ENCODE assay signal across 16 cellular contexts in genomic region chr12:1306096-1306495, GRCh38.
DNase-seq lines count a peak whose midpoint lies in the region; ATAC-seq and TF ChIP-seq lines count a peak whose summit lies in the region.
"Had no signal": no experiment of that assay in that cellular context is flagged by ENCODE, and none has a peak within 500 bp of the region (broad histone marks: within the 10 kb centered on the region; RNA-seq: fewer than 3 reads in every experiment).

No MANE protein-coding gene starts in this region.

- H3K9me3 ChIP-seq in CD4-positive, CD25-positive, alpha-beta regulatory T cell (ENCODE audit: control insufficient read depth in 2 of 2, low read length in 2 of 2): no peaks in the 10 kb centered on the region
- H3K9me3 ChIP-seq in body of pancreas: no peaks in the 10 kb centered on the region
- H3K9me3 ChIP-seq in right cardiac atrium (ENCODE audit: control insufficient read depth, low read length): no peaks in the 10 kb centered on the region

- no peaks in the 10 kb centered on the region for H3K9me3 Mint-ChIP-seq in CD4-positive, CD25-positive, alpha-beta regulatory T cell
- H3K9me3 Mint-ChIP-seq in T-helper 2 cell treated with Interferon-gamma antibody and Interleukin-4, amounts not matched to agents 5 μg/mL and 100 μg/mL, for 36 hours: no peaks in the 10 kb centered on the region
- H3K9me3 Mint-ChIP-seq: activated T-helper 17 cell treated with anti-CD3 and anti-CD28 coated beads, Interleukin-2, amount 50 U/mL, for 72 hours; stimulated activated naive CD8-positive, alpha-beta T cell treated with anti-CD3 and anti-CD28 coated beads, Interleukin-15, Interleukin-2, amounts not matched to agents 100 ng/mL and 50 ng/mL, for 24 hours had no signal

- WGBS in body of pancreas, 2 donors: 11 to 20% methylated on average over 4 of the region's 4 CpGs
- WGBS in right cardiac atrium: 20% methylated on average over 4 of the region's 4 CpGs

- H3K36me3 Mint-ChIP-seq in CD4-positive, CD25-positive, alpha-beta regulatory T cell: peaks cover 11% of the 10 kb centered on the region
- no peaks in the 10 kb centered on the region for H3K36me3 Mint-ChIP-seq in T-helper 2 cell treated with Interferon-gamma antibody and Interleukin-4, amounts not matched to agents 5 μg/mL and 100 μg/mL, for 36 hours (ENCODE audit: low read depth)

- no peak overlapping the region for H3K4me3 Mint-ChIP-seq in CD4-positive, CD25-positive, alpha-beta regulatory T cell
- no peak overlapping the region for H3K4me3 Mint-ChIP-seq in T-helper 2 cell treated with Interferon-gamma antibody and Interleukin-4, amounts not matched to agents 5 μg/mL and 100 μg/mL, for 36 hours
- H3K4me3 Mint-ChIP-seq: activated CD8-positive, alpha-beta T cell treated with anti-CD3 and anti-CD28 coated beads, Interleukin-2, amount 10 ng/mL, durations not matched to agents 7 days and 5 days; activated T-helper 17 cell treated with anti-CD3 and anti-CD28 coated beads, Interleukin-2, amount 50 U/mL, for 72 hours; stimulated activated naive CD8-positive, alpha-beta T cell treated with anti-CD3 and anti-CD28 coated beads, Interleukin-15, Interleukin-2, amounts not matched to agents 100 ng/mL and 50 ng/mL, for 24 hours had no signal

- H3K4me1 ChIP-seq in CD4-positive, CD25-positive, alpha-beta regulatory T cell (ENCODE audit: control insufficient read depth, insufficient read depth, low read length, poor library complexity, severe bottlenecking): no peaks in the 10 kb centered on the region
- H3K4me1 ChIP-seq in body of pancreas (peaks cover 52% of the 10 kb centered on the region), right cardiac atrium (ENCODE audit: control insufficient read depth, insufficient read depth, low read length) (peaks cover 12% of the 10 kb centered on the region)

- intact Hi-C loops in body of pancreas (cut with DNase I) (no loop called here), right cardiac atrium (cut with DNase I) (no loop called here)

- H3K4me1 Mint-ChIP-seq in CD4-positive, CD25-positive, alpha-beta regulatory T cell: peaks cover 14 to 49% (median 22%) of the 10 kb centered on the region in 4 donors
- no peaks in the 10 kb centered on the region for H3K4me1 Mint-ChIP-seq in T-helper 2 cell treated with Interferon-gamma antibody and Interleukin-4, amounts not matched to agents 5 μg/mL and 100 μg/mL, for 36 hours (ENCODE audit: low read depth)
- H3K4me1 Mint-ChIP-seq: activated T-helper 17 cell treated with anti-CD3 and anti-CD28 coated beads, Interleukin-2, amount 50 U/mL, for 72 hours had no signal

- no peak overlapping the region for H3K27ac ChIP-seq in CD4-positive, CD25-positive, alpha-beta regulatory T cell (ENCODE audit: insufficient read depth, low read length, poor library complexity, severe bottlenecking)
- peak overlapping the region in 3 of 4 donors; percentile 33 to 77 (median 57) for H3K27ac ChIP-seq in body of pancreas
- H3K27ac ChIP-seq in right cardiac atrium (ENCODE audit: low read length): peak overlapping the region; percentile 52
- H3K27ac ChIP-seq: VCaP had no signal

- TF ChIP-seq POLR2A in body of pancreas (IDR thresholded peaks at IDR 0.05): no peak

- ATAC-seq in CD4-positive, CD25-positive, alpha-beta regulatory T cell (ENCODE audit: low read depth in 2 of 2): no peak
- ATAC-seq in body of pancreas: peak; percentile 92
- peak; percentile 69 to 72 for ATAC-seq in right cardiac atrium
- no peak for ATAC-seq in GM18520 (IDR thresholded peaks at IDR 0.05; ENCODE audit: unreplicated experiment)
- ATAC-seq: activated CD8-positive, alpha-beta T cell treated with anti-CD3 and anti-CD28 coated beads, Interleukin-2, amount 10 ng/mL, durations not matched to agents 7 days and 5 days; activated T-helper 17 cell treated with anti-CD3 and anti-CD28 coated beads, Interleukin-2, amount 50 U/mL, for 72 hours had no signal

- DNase-seq in CD4-positive, CD25-positive, alpha-beta regulatory T cell: no peak
- DNase-seq in NAMALWA (ENCODE audit: low spot score) (peak; percentile 41), body of pancreas (peak; percentile 33 to 79 (median 66)), right cardiac atrium (no peak), SKM-1 treated with dmso at 0.1 percent for 144 hours (lab: John Stamatoyannopoulos, UW; ENCODE audit: unreplicated experiment) (no peak), NCI-H1694 treated with DMSO at 0.1 percent for 48 hours (lab: John Stamatoyannopoulos, UW) (no peak)
- DNase-seq in T-helper 2 cell treated with Interferon-gamma antibody and Interleukin-4, amounts not matched to agents 5 μg/mL and 100 μg/mL, for 36 hours (ENCODE audit: low spot score): no peak
- DNase-seq: activated CD8-positive, alpha-beta T cell treated with anti-CD3 and anti-CD28 coated beads, Interleukin-2, amount 10 ng/mL, durations not matched to agents 7 days and 5 days; DMS53; foreskin fibroblast; NCI-H2171 treated with DMSO at 0.1 percent for 48 hours; occipital lobe had no signal

- peak overlapping the region in 2 of 3 donors; percentile 61 to 67 for H3K27ac Mint-ChIP-seq in CD4-positive, CD25-positive, alpha-beta regulatory T cell
- no peak overlapping the region for H3K27ac Mint-ChIP-seq in T-helper 2 cell treated with Interferon-gamma antibody and Interleukin-4, amounts not matched to agents 5 μg/mL and 100 μg/mL, for 36 hours
- H3K27ac Mint-ChIP-seq: activated CD8-positive, alpha-beta T cell treated with anti-CD3 and anti-CD28 coated beads, Interleukin-2, amount 10 ng/mL, durations not matched to agents 7 days and 5 days; activated T-helper 17 cell treated with anti-CD3 and anti-CD28 coated beads, Interleukin-2, amount 50 U/mL, for 72 hours; stimulated activated naive CD8-positive, alpha-beta T cell treated with anti-CD3 and anti-CD28 coated beads, Interleukin-15, Interleukin-2, amounts not matched to agents 100 ng/mL and 50 ng/mL, for 24 hours had no signal

- H3K36me3 ChIP-seq in CD4-positive, CD25-positive, alpha-beta regulatory T cell (ENCODE audit: control insufficient read depth, insufficient read depth, low read length): no peaks in the 10 kb centered on the region
- no peaks in the 10 kb centered on the region for H3K36me3 ChIP-seq in body of pancreas (replicated peaks in 1 of 2; ENCODE audit: insufficient read depth in 1 of 2, low read depth in 2 of 2)

- no peak overlapping the region for H3K4me3 ChIP-seq in CD4-positive, CD25-positive, alpha-beta regulatory T cell (ENCODE audit: low read depth, low read length)
- H3K4me3 ChIP-seq in body of pancreas: no peak overlapping the region
- H3K4me3 ChIP-seq in right cardiac atrium (ENCODE audit: low read length): no peak overlapping the region

- H3K27me3 Mint-ChIP-seq in CD4-positive, CD25-positive, alpha-beta regulatory T cell: peaks cover 6% of the 10 kb centered on the region
- H3K27me3 Mint-ChIP-seq in T-helper 2 cell treated with Interferon-gamma antibody and Interleukin-4, amounts not matched to agents 5 μg/mL and 100 μg/mL, for 36 hours (ENCODE audit: low read depth): no peaks in the 10 kb centered on the region
- H3K27me3 Mint-ChIP-seq: activated T-helper 17 cell treated with anti-CD3 and anti-CD28 coated beads, Interleukin-2, amount 50 U/mL, for 72 hours; stimulated activated naive CD8-positive, alpha-beta T cell treated with anti-CD3 and anti-CD28 coated beads, Interleukin-15, Interleukin-2, amounts not matched to agents 100 ng/mL and 50 ng/mL, for 24 hours had no signal

- no peak for TF ChIP-seq CTCF in body of pancreas (IDR thresholded peaks at IDR 0.05)

- no peaks in the 10 kb centered on the region for H3K27me3 ChIP-seq in CD4-positive, CD25-positive, alpha-beta regulatory T cell (ENCODE audit: control insufficient read depth, insufficient read depth, low read length)
- no peaks in the 10 kb centered on the region for H3K27me3 ChIP-seq in body of pancreas
- no peaks in the 10 kb centered on the region for H3K27me3 ChIP-seq in right cardiac atrium (ENCODE audit: control insufficient read depth, insufficient read depth)

Comparison
In these comparisons a context has a peak if more than half of its experiments do, and no peak if none do; other contexts are left out.
1. ATAC-seq: peak in body of pancreas (single experiment) and right cardiac atrium (2 of 2); none in CD4-positive, CD25-positive, alpha-beta regulatory T cell (0 of 2) and GM18520 (single experiment).
2. DNase-seq: peak in NAMALWA (single experiment) and body of pancreas (4 of 4); none in CD4-positive, CD25-positive, alpha-beta regulatory T cell (0 of 3), right cardiac atrium (0 of 3), SKM-1 treated with dmso at 0.1 percent for 144 hours (single experiment), T-helper 2 cell treated with Interferon-gamma antibody and Interleukin-4, amounts not matched to agents 5 μg/mL and 100 μg/mL, for 36 hours (single experiment) and NCI-H1694 treated with DMSO at 0.1 percent for 48 hours (single experiment).